Comparison of ENCODE assay signal across 8 cellular contexts in the genomic region with DNA sequence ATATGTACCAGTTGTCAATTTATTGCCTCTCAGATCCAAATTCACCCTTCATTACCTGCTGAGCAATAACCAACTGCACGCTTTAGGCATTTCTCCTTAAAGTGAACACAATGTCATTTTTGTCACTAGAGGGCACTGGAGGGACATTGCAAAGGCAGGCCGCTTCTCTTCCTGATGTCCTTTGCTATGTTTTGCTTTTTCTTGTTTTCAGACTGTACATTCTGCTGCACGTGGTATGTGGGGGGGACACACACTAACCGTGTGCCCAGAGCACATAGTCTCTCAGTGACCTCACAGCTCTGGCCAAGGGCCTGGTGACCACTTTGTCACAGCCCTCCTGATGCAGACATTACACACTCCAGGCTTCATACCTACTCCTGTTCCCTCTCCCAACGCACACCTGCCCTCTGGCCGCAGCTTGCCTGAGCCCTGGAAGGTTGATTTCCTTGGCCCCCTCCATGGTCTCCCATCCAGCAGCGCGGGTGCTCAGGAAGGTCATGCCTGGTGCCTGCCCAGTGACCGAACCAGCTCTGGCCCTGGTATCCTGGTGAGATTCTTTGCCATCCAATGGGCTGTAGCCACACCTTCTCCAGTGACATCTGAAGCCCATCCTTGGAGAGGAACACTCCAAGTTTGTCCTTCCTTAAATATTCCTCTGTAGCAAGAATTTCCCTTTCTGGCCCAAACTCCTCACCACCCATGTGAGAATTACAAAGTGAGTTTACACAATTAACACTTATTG. TPM values are rescaled to one million over a fixed set of nuclear protein-coding genes. Genes with fewer than 3 reads are reported as not detected.
DNase-seq lines count a peak whose midpoint lies in the region; ATAC-seq and TF ChIP-seq lines count a peak whose summit lies in the region.

No MANE protein-coding gene starts in this region.

- intact Hi-C loops in prostate gland (cut with DNase I), result loop anchor here (5.0 to 10.0 kb wide), 2 partner anchors 120 to 273 kb away; a partner anchor contains a TSS

- no peaks in the 10 kb centered on the region for H4K20me1 ChIP-seq in fibroblast of lung (ENCODE audit: control insufficient read depth, extremely low read depth, insufficient read depth, low read length)
- H4K20me1 ChIP-seq in smooth muscle cell (ENCODE audit: low read depth), result no peaks in the 10 kb centered on the region

- no peaks in the 10 kb centered on the region for H3K36me3 ChIP-seq in fibroblast of lung (ENCODE audit: control insufficient read depth, insufficient read depth, low read length)
- H3K36me3 ChIP-seq in smooth muscle cell (ENCODE audit: low read depth), result no peaks in the 10 kb centered on the region
- H3K36me3 ChIP-seq in prostate gland, result no peaks in the 10 kb centered on the region

- H3K9ac ChIP-seq in fibroblast of lung (ENCODE audit: insufficient read depth, low read length) (no peak overlapping the region), smooth muscle cell (ENCODE audit: low read depth) (no peak overlapping the region)

- peak; percentile 40 to 63 for TF ChIP-seq CTCF in fibroblast of lung (conservative IDR thresholded peaks at IDR 0.05 in 1 of 2, IDR thresholded peaks at IDR 0.05 in 1 of 2; ENCODE audit: low read depth in 1 of 2, low read length in 2 of 2)
- peak; percentile 45 for TF ChIP-seq CTCF in smooth muscle cell (IDR thresholded peaks at IDR 0.05; ENCODE audit: borderline replicate concordance, insufficient read depth, poor library complexity, severe bottlenecking)
- peak in 2 of 4 experiments; percentile 15 to 26 for TF ChIP-seq CTCF in prostate gland (IDR thresholded peaks at IDR 0.05)

- H2AFZ ChIP-seq in fibroblast of lung (ENCODE audit: low read length) (no peak overlapping the region), smooth muscle cell (ENCODE audit: low read depth) (no peak overlapping the region)

- H3K4me1 ChIP-seq in fibroblast of lung (ENCODE audit: control insufficient read depth, extremely low read depth, insufficient read depth, low read length) (no peaks in the 10 kb centered on the region), smooth muscle cell (ENCODE audit: low read depth) (no peaks in the 10 kb centered on the region), prostate gland (replicated peaks) (no peaks in the 10 kb centered on the region)

- H3K79me2 ChIP-seq in fibroblast of lung (ENCODE audit: control insufficient read depth, insufficient read depth, low read length) (no peaks in the 10 kb centered on the region), smooth muscle cell (ENCODE audit: low read depth) (no peaks in the 10 kb centered on the region)

- H3K4me2 ChIP-seq in fibroblast of lung (ENCODE audit: extremely low read depth, insufficient read depth, low read length) (no peak overlapping the region), smooth muscle cell (no peak overlapping the region)

- H3K9me3 ChIP-seq in fibroblast of lung (ENCODE audit: control insufficient read depth, insufficient read depth, low read depth, low read length) (no peaks in the 10 kb centered on the region), smooth muscle cell (replicated peaks; ENCODE audit: low read depth) (no peaks in the 10 kb centered on the region), prostate gland (no peaks in the 10 kb centered on the region)

- ATAC-seq in HG02678 (IDR thresholded peaks at IDR 0.05; ENCODE audit: unreplicated experiment) (no peak), GM21723 (IDR thresholded peaks at IDR 0.05; ENCODE audit: unreplicated experiment) (no peak)

- H3F3A ChIP-seq in smooth muscle cell (ENCODE audit: low read depth), result no peaks in the 10 kb centered on the region

- 77% methylated on average over 9 of the region's 9 CpGs for WGBS in smooth muscle cell (ENCODE audit: low lambda C conversion rate)
- 75% methylated on average over 9 of the region's 9 CpGs for WGBS in prostate gland

- H3K27ac ChIP-seq in fibroblast of lung (ENCODE audit: insufficient read depth, low read length) (no peak overlapping the region), smooth muscle cell (ENCODE audit: low read depth) (no peak overlapping the region), prostate gland (no peak overlapping the region)

- DNase-seq in COLO829 (ENCODE audit: low spot score) (peak; percentile 38), HT1080 (ENCODE audit: low read depth) (peak; percentile 48), RKO (ENCODE audit: low spot score) (peak; percentile 82), fibroblast of lung (ENCODE audit: low read depth in 2 of 2) (peak; percentile 6 to 39), smooth muscle cell (lab: John Stamatoyannopoulos, UW; ENCODE audit: unreplicated experiment) (no peak), prostate gland (ENCODE audit: low spot score) (no peak)

- no peaks in the 10 kb centered on the region for H3K27me3 ChIP-seq in fibroblast of lung (ENCODE audit: control insufficient read depth, insufficient read depth, low read length)
- H3K27me3 ChIP-seq in smooth muscle cell (ENCODE audit: low read depth), result peaks cover 4% of the 10 kb centered on the region
- H3K27me3 ChIP-seq in prostate gland (replicated peaks; ENCODE audit: insufficient read depth), result no peaks in the 10 kb centered on the region

- TF ChIP-seq POLR2A in prostate gland (IDR thresholded peaks at IDR 0.05), result no peak

- H3K4me3 ChIP-seq in fibroblast of lung (replicated peaks in 1 of 4; ENCODE audit: control extremely low read depth in 1 of 4, insufficient read depth in 1 of 4, low read depth in 3 of 4, low read length in 4 of 4), result no peak overlapping the region
- no peak overlapping the region for H3K4me3 ChIP-seq in smooth muscle cell
- H3K4me3 ChIP-seq in prostate gland, result no peak overlapping the region

RNA-seq across cellular contexts. Expression of a gene that starts 39.9 kb away (rescaled TPM):
- not detected in 2 replicates for total RNA-seq in HT1080 (2014; rRNA removed; shearing (Covaris generic))
- polyA plus RNA-seq in HT1080 (2015; cell fraction: cytosol; rRNA removed), result not detected in 2 replicates
- not detected in 2 replicates for polyA plus RNA-seq in HT1080 (2015; cell fraction: nucleus; rRNA removed)
- total RNA-seq in fibroblast of lung (0.77 TPM in 1 of 2 replicates, not detected in the other), smooth muscle cell (2.3 TPM in 1 of 2 replicates, not detected in the other), prostate gland (1 to 10 TPM in 1 of 2 donors, not detected in 1; 1.2 TPM)
- polyA plus RNA-seq in fibroblast of lung (0.07 and 0.15 TPM in 2 replicates), smooth muscle cell (0.03 and 0.11 TPM in 2 replicates)
- 0.15 TPM in 1 of 2 replicates, not detected in the other for polyA plus RNA-seq in fibroblast of lung (2012)
- polyA minus RNA-seq in fibroblast of lung (ENCODE audit: low replicate concordance), result not detected in 2 replicates

Comparison
In these comparisons a context has a peak if more than half of its experiments do, and no peak if none do; other contexts are left out.
1. DNase-seq: peak in COLO829 (single experiment), HT1080 (single experiment), RKO (single experiment) and fibroblast of lung (2 of 2); none in smooth muscle cell (single experiment) and prostate gland (single experiment).